Comparison of ENCODE assay signal across 1 cellular context in the genomic region with DNA sequence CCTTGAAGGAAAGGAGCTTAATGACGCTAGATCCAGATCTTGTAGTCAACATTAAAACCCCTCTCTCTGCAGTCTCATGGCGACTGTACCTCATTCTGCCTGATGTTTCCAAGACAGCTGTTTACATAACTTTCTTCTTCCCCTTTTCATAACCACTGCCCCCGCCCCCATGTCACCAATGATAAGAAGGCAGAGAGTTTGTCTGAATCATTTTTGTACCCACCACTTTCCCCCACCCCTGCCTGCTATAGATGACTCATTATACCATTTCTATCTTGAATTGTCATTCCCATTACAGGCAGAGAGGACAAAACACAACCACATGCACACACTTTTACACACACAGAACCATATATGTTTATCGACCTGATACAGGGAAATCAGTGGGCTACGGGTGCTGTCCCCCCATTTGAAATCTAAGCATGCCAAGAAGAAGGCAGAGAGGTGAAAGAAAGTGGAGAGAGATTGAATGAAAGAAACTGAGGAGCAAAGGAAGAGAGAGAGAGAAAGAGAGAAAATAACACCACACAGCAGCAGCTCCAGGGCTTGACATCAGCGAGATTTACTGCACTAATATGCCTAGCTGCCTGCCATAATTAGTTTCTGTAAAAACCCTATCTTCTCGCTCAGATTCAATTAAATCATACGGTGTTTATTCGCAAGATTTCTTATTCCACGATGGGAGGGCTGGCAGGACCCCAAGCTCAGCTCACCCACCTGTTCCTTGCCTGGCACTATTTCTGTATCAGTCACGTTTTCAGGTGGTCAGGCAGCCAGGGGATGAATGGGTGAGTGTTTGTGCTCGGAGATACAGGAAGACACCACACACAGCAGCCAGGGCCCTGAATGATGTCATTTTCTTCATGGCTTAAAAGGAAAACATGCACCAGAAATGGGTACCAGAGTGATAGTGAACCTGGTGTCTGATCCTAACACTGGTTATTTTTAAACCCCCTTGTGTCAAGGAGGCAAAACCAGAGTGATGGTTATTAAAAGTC.
A peak's percentile ranks its signal among the peaks of the same experiment; 100 is the strongest.
TF ChIP-seq lines count a peak whose summit lies in the region.

No MANE protein-coding gene starts in this region.

TF ChIP-seq in K562, 482 proteins besides CTCF, POLR2A, EP300 and RAD21 (continued from another document and continues in another):
- TF ChIP-seq, protein P1, sequence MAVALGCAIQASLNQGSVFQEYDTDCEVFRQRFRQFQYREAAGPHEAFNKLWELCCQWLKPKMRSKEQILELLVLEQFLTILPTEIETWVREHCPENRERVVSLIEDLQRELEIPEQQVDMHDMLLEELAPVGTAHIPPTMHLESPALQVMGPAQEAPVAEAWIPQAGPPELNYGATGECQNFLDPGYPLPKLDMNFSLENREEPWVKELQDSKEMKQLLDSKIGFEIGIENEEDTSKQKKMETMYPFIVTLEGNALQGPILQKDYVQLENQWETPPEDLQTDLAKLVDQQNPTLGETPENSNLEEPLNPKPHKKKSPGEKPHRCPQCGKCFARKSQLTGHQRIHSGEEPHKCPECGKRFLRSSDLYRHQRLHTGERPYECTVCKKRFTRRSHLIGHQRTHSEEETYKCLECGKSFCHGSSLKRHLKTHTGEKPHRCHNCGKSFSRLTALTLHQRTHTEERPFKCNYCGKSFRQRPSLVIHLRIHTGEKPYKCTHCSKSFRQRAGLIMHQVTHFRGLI (CRISPR knock-in tag; IDR thresholded peaks at IDR 0.05) = no peak
- TF ChIP-seq TRIM28 (IDR thresholded peaks at IDR 0.05) (no peak), KLF6 (CRISPR knock-in tag; IDR thresholded peaks at IDR 0.05; ENCODE audit: borderline replicate concordance) (no peak), TCF7L2 (IDR thresholded peaks at IDR 0.05; ENCODE audit: low read depth, low read length) (no peak), KDM5B (IDR thresholded peaks at IDR 0.05; ENCODE audit: insufficient replicate concordance, low read depth, low read length) (no peak), ETV5 (CRISPR knock-in tag; IDR thresholded peaks at IDR 0.05; ENCODE audit: low read depth) (no peak), ADNP (tag; IDR thresholded peaks at IDR 0.05) (no peak), SMARCA5 (IDR thresholded peaks at IDR 0.05) (no peak), MXI1 (IDR thresholded peaks at IDR 0.05; ENCODE audit: low read depth, low read length) (no peak), CBFA2T3 (IDR thresholded peaks at IDR 0.05) (peak; percentile 66), POLR3A (IDR thresholded peaks at IDR 0.05; ENCODE audit: borderline replicate concordance, extremely low read depth, insufficient read depth, insufficient read length) (no peak), CSDE1 (IDR thresholded peaks at IDR 0.05) (no peak), BRD9 (IDR thresholded peaks at IDR 0.05; ENCODE audit: low read depth, partially characterized antibody) (no peak), RBM14 (IDR thresholded peaks at IDR 0.05; ENCODE audit: borderline replicate concordance, insufficient read depth, low read depth, low read length) (no peak), NCOA4 (IDR thresholded peaks at IDR 0.05; ENCODE audit: partially characterized antibody) (no peak), U2AF1 (optimal IDR thresholded peaks at IDR 0.05; ENCODE audit: low read depth, low read length) (no peak), ZNF695 (CRISPR knock-in tag; IDR thresholded peaks at IDR 0.05) (no peak), SNIP1 (IDR thresholded peaks at IDR 0.05; ENCODE audit: low read depth) (no peak), BACH1 (tag; IDR thresholded peaks at IDR 0.05) (no peak; the same call in 1 of the 2 replicates), HIVEP1 (CRISPR knock-in tag; IDR thresholded peaks at IDR 0.05) (no peak), ZNF12 (CRISPR knock-in tag; IDR thresholded peaks at IDR 0.05) (no peak), POLR2G (IDR thresholded peaks at IDR 0.05; ENCODE audit: low read depth, low read length) (no peak), FIP1L1 (IDR thresholded peaks at IDR 0.05; ENCODE audit: low read depth, low read length, poor library complexity, severe bottlenecking) (no peak), ERF (CRISPR knock-in tag; IDR thresholded peaks at IDR 0.05) (no peak)
- TF ChIP-seq, protein P2, sequence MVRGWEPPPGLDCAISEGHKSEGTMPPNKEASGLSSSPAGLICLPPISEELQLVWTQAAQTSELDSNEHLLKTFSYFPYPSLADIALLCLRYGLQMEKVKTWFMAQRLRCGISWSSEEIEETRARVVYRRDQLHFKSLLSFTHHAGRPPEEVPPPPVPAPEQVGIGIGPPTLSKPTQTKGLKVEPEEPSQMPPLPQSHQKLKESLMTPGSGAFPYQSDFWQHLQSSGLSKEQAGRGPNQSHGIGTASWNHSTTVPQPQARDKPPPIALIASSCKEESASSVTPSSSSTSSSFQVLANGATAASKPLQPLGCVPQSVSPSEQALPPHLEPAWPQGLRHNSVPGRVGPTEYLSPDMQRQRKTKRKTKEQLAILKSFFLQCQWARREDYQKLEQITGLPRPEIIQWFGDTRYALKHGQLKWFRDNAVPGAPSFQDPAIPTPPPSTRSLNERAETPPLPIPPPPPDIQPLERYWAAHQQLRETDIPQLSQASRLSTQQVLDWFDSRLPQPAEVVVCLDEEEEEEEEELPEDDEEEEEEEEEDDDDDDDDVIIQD (CRISPR knock-in tag; IDR thresholded peaks at IDR 0.05) = no peak
- TF ChIP-seq, protein P3, sequence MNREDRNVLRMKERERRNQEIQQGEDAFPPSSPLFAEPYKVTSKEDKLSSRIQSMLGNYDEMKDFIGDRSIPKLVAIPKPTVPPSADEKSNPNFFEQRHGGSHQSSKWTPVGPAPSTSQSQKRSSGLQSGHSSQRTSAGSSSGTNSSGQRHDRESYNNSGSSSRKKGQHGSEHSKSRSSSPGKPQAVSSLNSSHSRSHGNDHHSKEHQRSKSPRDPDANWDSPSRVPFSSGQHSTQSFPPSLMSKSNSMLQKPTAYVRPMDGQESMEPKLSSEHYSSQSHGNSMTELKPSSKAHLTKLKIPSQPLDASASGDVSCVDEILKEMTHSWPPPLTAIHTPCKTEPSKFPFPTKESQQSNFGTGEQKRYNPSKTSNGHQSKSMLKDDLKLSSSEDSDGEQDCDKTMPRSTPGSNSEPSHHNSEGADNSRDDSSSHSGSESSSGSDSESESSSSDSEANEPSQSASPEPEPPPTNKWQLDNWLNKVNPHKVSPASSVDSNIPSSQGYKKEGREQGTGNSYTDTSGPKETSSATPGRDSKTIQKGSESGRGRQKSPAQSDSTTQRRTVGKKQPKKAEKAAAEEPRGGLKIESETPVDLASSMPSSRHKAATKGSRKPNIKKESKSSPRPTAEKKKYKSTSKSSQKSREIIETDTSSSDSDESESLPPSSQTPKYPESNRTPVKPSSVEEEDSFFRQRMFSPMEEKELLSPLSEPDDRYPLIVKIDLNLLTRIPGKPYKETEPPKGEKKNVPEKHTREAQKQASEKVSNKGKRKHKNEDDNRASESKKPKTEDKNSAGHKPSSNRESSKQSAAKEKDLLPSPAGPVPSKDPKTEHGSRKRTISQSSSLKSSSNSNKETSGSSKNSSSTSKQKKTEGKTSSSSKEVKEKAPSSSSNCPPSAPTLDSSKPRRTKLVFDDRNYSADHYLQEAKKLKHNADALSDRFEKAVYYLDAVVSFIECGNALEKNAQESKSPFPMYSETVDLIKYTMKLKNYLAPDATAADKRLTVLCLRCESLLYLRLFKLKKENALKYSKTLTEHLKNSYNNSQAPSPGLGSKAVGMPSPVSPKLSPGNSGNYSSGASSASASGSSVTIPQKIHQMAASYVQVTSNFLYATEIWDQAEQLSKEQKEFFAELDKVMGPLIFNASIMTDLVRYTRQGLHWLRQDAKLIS (CRISPR knock-in tag; IDR thresholded peaks at IDR 0.05) = no peak
- TF ChIP-seq, protein P4, sequence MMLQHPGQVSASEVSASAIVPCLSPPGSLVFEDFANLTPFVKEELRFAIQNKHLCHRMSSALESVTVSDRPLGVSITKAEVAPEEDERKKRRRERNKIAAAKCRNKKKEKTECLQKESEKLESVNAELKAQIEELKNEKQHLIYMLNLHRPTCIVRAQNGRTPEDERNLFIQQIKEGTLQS (IDR thresholded peaks at IDR 0.05) = peak; percentile 95
- TF ChIP-seq, protein P4 (CRISPR knock-in tag; conservative IDR thresholded peaks at IDR 0.05) = peak; percentile 73; the same call in 1 of the 2 replicates
- TF ChIP-seq, protein P5, sequence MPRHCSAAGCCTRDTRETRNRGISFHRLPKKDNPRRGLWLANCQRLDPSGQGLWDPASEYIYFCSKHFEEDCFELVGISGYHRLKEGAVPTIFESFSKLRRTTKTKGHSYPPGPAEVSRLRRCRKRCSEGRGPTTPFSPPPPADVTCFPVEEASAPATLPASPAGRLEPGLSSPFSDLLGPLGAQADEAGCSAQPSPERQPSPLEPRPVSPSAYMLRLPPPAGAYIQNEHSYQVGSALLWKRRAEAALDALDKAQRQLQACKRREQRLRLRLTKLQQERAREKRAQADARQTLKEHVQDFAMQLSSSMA (CRISPR knock-in tag; IDR thresholded peaks at IDR 0.05) = no peak
- TF ChIP-seq, protein P6, sequence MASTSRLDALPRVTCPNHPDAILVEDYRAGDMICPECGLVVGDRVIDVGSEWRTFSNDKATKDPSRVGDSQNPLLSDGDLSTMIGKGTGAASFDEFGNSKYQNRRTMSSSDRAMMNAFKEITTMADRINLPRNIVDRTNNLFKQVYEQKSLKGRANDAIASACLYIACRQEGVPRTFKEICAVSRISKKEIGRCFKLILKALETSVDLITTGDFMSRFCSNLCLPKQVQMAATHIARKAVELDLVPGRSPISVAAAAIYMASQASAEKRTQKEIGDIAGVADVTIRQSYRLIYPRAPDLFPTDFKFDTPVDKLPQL (IDR thresholded peaks at IDR 0.05; ENCODE audit: extremely low read depth, insufficient read length) = no peak
- TF ChIP-seq, protein P7, sequence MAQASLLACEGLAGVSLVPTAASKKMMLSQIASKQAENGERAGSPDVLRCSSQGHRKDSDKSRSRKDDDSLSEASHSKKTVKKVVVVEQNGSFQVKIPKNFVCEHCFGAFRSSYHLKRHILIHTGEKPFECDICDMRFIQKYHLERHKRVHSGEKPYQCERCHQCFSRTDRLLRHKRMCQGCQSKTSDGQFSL (CRISPR knock-in tag; IDR thresholded peaks at IDR 0.05) = no peak
- TF ChIP-seq, protein P7 (tag; IDR thresholded peaks at IDR 0.05) = no peak
- TF ChIP-seq, protein P8, sequence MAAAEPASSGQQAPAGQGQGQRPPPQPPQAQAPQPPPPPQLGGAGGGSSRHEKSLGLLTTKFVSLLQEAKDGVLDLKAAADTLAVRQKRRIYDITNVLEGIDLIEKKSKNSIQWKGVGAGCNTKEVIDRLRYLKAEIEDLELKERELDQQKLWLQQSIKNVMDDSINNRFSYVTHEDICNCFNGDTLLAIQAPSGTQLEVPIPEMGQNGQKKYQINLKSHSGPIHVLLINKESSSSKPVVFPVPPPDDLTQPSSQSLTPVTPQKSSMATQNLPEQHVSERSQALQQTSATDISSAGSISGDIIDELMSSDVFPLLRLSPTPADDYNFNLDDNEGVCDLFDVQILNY (CRISPR knock-in tag; IDR thresholded peaks at IDR 0.05) = no peak
- TF ChIP-seq, protein P9, sequence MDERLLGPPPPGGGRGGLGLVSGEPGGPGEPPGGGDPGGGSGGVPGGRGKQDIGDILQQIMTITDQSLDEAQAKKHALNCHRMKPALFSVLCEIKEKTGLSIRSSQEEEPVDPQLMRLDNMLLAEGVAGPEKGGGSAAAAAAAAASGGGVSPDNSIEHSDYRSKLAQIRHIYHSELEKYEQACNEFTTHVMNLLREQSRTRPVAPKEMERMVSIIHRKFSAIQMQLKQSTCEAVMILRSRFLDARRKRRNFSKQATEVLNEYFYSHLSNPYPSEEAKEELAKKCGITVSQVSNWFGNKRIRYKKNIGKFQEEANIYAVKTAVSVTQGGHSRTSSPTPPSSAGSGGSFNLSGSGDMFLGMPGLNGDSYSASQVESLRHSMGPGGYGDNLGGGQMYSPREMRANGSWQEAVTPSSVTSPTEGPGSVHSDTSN (CRISPR knock-in tag; IDR thresholded peaks at IDR 0.05; ENCODE audit: low read depth) = no peak
- TF ChIP-seq, protein P9 (tag; conservative IDR thresholded peaks at IDR 0.05; ENCODE audit: low read depth) = peak; percentile 47; the same call in 1 of the 2 replicates
- TF ChIP-seq, protein P10, sequence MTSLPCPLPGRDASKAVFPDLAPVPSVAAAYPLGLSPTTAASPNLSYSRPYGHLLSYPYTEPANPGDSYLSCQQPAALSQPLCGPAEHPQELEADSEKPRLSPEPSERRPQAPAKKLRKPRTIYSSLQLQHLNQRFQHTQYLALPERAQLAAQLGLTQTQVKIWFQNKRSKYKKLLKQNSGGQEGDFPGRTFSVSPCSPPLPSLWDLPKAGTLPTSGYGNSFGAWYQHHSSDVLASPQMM (CRISPR knock-in tag; IDR thresholded peaks at IDR 0.05) = no peak
- TF ChIP-seq, protein P11, sequence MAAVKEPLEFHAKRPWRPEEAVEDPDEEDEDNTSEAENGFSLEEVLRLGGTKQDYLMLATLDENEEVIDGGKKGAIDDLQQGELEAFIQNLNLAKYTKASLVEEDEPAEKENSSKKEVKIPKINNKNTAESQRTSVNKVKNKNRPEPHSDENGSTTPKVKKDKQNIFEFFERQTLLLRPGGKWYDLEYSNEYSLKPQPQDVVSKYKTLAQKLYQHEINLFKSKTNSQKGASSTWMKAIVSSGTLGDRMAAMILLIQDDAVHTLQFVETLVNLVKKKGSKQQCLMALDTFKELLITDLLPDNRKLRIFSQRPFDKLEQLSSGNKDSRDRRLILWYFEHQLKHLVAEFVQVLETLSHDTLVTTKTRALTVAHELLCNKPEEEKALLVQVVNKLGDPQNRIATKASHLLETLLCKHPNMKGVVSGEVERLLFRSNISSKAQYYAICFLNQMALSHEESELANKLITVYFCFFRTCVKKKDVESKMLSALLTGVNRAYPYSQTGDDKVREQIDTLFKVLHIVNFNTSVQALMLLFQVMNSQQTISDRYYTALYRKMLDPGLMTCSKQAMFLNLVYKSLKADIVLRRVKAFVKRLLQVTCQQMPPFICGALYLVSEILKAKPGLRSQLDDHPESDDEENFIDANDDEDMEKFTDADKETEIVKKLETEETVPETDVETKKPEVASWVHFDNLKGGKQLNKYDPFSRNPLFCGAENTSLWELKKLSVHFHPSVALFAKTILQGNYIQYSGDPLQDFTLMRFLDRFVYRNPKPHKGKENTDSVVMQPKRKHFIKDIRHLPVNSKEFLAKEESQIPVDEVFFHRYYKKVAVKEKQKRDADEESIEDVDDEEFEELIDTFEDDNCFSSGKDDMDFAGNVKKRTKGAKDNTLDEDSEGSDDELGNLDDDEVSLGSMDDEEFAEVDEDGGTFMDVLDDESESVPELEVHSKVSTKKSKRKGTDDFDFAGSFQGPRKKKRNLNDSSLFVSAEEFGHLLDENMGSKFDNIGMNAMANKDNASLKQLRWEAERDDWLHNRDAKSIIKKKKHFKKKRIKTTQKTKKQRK (IDR thresholded peaks at IDR 0.05; ENCODE audit: borderline replicate concordance, low read depth, low read length) = no peak
